Comparison of ENCODE assay signal across 8 cellular contexts in genomic region chr2:162317910-162318279, GRCh38. TPM values are rescaled to one million over a fixed set of nuclear protein-coding genes. Genes with fewer than 3 reads are reported as not detected.
DNase-seq lines count a peak whose midpoint lies in the region; ATAC-seq and TF ChIP-seq lines count a peak whose summit lies in the region.

No MANE protein-coding gene starts in this region.

- POLR2A ChIA-PET in GM10248 (lab: Yijun Ruan, JAX), result interaction anchor here (1.2 to 1.5 kb wide), 2 partner anchors 8 to 11 kb away, joined by 3 to 5 read pairs; no protein-coding TSS in a partner anchor

- WGBS in liver, result under 1% methylated on average over 13 of the region's 13 CpGs

- H3K27me3 ChIP-seq in liver (ENCODE audit: control insufficient read depth in 4 of 4, insufficient read depth in 4 of 4, low read length in 3 of 4), result no peaks in the 10 kb centered on the region

- H3K27me3 Mint-ChIP-seq in stimulated activated naive CD8-positive, alpha-beta T cell treated with anti-CD3 and anti-CD28 coated beads, Interleukin-15, amount 100 ng/mL, for 72 hours, result no peaks in the 10 kb centered on the region

- DNase-seq in A172 (ENCODE audit: low spot score) (peak; percentile 28), SW 1271 (lab: John Stamatoyannopoulos, UW) (peak; percentile 3 to 37), cardiac fibroblast (ENCODE audit: low read depth in 2 of 2) (peak; percentile 7 to 40), GM10248 (ENCODE audit: extremely low spot score) (no peak)
- DNase-seq in stimulated activated naive CD8-positive, alpha-beta T cell treated with anti-CD3 and anti-CD28 coated beads, Interleukin-15, amount 100 ng/mL, for 72 hours, result peak; percentile 29 to 34

- H3K9me3 ChIP-seq in liver (ENCODE audit: control insufficient read depth in 4 of 4, low read length in 3 of 4), result no peaks in the 10 kb centered on the region

- H3K4me1 ChIP-seq in liver (ENCODE audit: control insufficient read depth in 4 of 4, insufficient read depth in 4 of 4, low read length in 3 of 4), result peaks cover 0 to 24% (median 13%) of the 10 kb centered on the region in 4 donors

- H3K4me3 Mint-ChIP-seq in stimulated activated naive CD8-positive, alpha-beta T cell treated with anti-CD3 and anti-CD28 coated beads, Interleukin-15, amount 100 ng/mL, for 72 hours, result peak overlapping the region; percentile 87 to 98

- peaks cover 61% of the 10 kb centered on the region for H3K4me1 Mint-ChIP-seq in stimulated activated naive CD8-positive, alpha-beta T cell treated with anti-CD3 and anti-CD28 coated beads, Interleukin-15, amount 100 ng/mL, for 72 hours

- H3K4me3 ChIP-seq in cardiac fibroblast (replicated peaks in 1 of 2; ENCODE audit: low read depth in 2 of 2, low read length in 2 of 2) (peak overlapping the region; percentile 78 to 86), liver (ENCODE audit: low read depth in 1 of 3, low read length in 3 of 3) (peak overlapping the region; percentile 89 to 94 (median 91))

- peak overlapping the region; percentile 94 to 98 for H3K27ac ChIP-seq in liver (ENCODE audit: low read depth in 1 of 2, low read length in 2 of 2)

- H3K36me3 ChIP-seq in liver (ENCODE audit: control insufficient read depth in 4 of 4, insufficient read depth in 3 of 4, low read depth in 1 of 4, low read length in 3 of 4), result no peaks in the 10 kb centered on the region

- TF ChIP-seq RAD21 in liver (IDR thresholded peaks at IDR 0.05), result no peak

- H3K9me3 Mint-ChIP-seq in stimulated activated naive CD8-positive, alpha-beta T cell treated with anti-CD3 and anti-CD28 coated beads, Interleukin-15, amount 100 ng/mL, for 72 hours, result peaks cover 0 to 5% of the 10 kb centered on the region in 2 donors

- TF ChIP-seq CTCF in cardiac fibroblast (IDR thresholded peaks at IDR 0.05; ENCODE audit: low read depth, low read length) (no peak), liver (IDR thresholded peaks at IDR 0.05; ENCODE audit: low read depth, low read length, missing input control) (no peak), GM10248 (IDR thresholded peaks at IDR 0.05; ENCODE audit: control extremely low read depth, extremely low read depth, low read depth, missing control alignments) (no peak)

- ATAC-seq in GM18868 (IDR thresholded peaks at IDR 0.05; ENCODE audit: unreplicated experiment) (peak; percentile 0), HG03135 (IDR thresholded peaks at IDR 0.05; ENCODE audit: unreplicated experiment) (peak; percentile 8)
- peak; percentile 13 for ATAC-seq in stimulated activated naive CD8-positive, alpha-beta T cell treated with anti-CD3 and anti-CD28 coated beads, Interleukin-15, amount 100 ng/mL, for 72 hours

- H3K27ac Mint-ChIP-seq in stimulated activated naive CD8-positive, alpha-beta T cell treated with anti-CD3 and anti-CD28 coated beads, Interleukin-15, amount 100 ng/mL, for 72 hours, result peak overlapping the region; percentile 76 to 95

- peak overlapping the region; percentile 89 to 98 for H3K9ac ChIP-seq in liver (ENCODE audit: low read depth in 1 of 2, low read length in 2 of 2)

- CTCF ChIA-PET in GM10248 (lab: Yijun Ruan, JAX), result interaction anchor here (1.2 to 4.1 kb wide), 9 partner anchors 9 to 28 kb away, joined by 3 to 55 read pairs (median 9); no protein-coding TSS in a partner anchor

TF ChIP-seq in liver, 16 proteins besides CTCF, POLR2A, EP300 and RAD21:
- TF ChIP-seq REST (IDR thresholded peaks at IDR 0.05), result peak; percentile 46
- TF ChIP-seq HNF4A (conservative IDR thresholded peaks at IDR 0.05), result peak in 1 of 2 donors; percentile 33
- no peak for TF ChIP-seq GABPA (IDR thresholded peaks at IDR 0.05 in 1 of 2, conservative IDR thresholded peaks at IDR 0.05 in 1 of 2)
- TF ChIP-seq FOXA1 (IDR thresholded peaks at IDR 0.05), result no peak
TF ChIP-seq in liver: peak in this region for 2.

RNA-seq across cellular contexts. Expression of gene IFIH1, which starts 0.6 kb away (rescaled TPM):
- 4.7 and 7.0 TPM in 2 replicates for total RNA-seq in A172 (2014; rRNA removed; shearing (Covaris generic))
- total RNA-seq in liver, result 10 to 100 TPM in 1 of 2 donors, 1 to 10 TPM in 1; 8.3 to 13.2 TPM
- 1 to 10 TPM; 5.5 to 7.6 TPM for polyA plus RNA-seq in liver

RNA-seq across cellular contexts. Expression of gene GCA, which starts 26.0 kb away (rescaled TPM):
- total RNA-seq in A172 (2014; rRNA removed; shearing (Covaris generic)), result 27.7 and 36.8 TPM in 2 replicates
- 10 to 100 TPM; 23.4 to 45.2 TPM for total RNA-seq in liver
- 10 to 100 TPM in 1 of 2 donors, 1 to 10 TPM in 1; 9.7 to 12.9 TPM for polyA plus RNA-seq in liver
